ENCODE assay signal across 16 cellular contexts in genomic region chr12:89918172-89918880, GRCh38.
DNase-seq lines count a peak whose midpoint lies in the region; ATAC-seq, FAIRE-seq and TF ChIP-seq lines count a peak whose summit lies in the region.
"Had no signal": no experiment of that assay in that cellular context is flagged by ENCODE, and none has a peak within 500 bp of the region (broad histone marks: within the 10 kb centered on the region; RNA-seq: fewer than 3 reads in every experiment).

No MANE protein-coding gene starts in this region.

- H3K27ac ChIP-seq in H1 (ENCODE audit: low read depth, low read length) (no peak overlapping the region), esophagus muscularis mucosa (replicated peaks in 1 of 4) (no peak overlapping the region)
- H3K27ac ChIP-seq: spleen had no signal

- peaks cover 34% of the 10 kb centered on the region for H3K4me1 Mint-ChIP-seq in stimulated activated memory B cell treated with anti-CD40 and anti-IgM and Interleukin-4, amounts not matched to agents 10 μg/mL and 1 μg/mL and 100 μg/mL, for 72 hours

- WGBS in H1 (ENCODE audit: extremely low coverage in 1 of 2, insufficient coverage in 1 of 2, insufficient read length in 1 of 2, insufficient replicate concordance in 2 of 2, low coverage in 1 of 2, low lambda C conversion rate in 2 of 2, missing lambda C conversion rate in 1 of 2), 2 experiments, result 87% methylated on average over 5 of the region's 5 CpGs; no CpG with 5 or more reads in 1 of the 2 experiments
- 89% methylated on average over 5 of the region's 5 CpGs for WGBS in esophagus muscularis mucosa

- no peak overlapping the region for H4K91ac ChIP-seq in H1 (replicated peaks; ENCODE audit: insufficient read length, low read length)

- H3K18ac ChIP-seq in H1 (ENCODE audit: extremely low read depth, low read length), result no peak overlapping the region

- H3K27me3 Mint-ChIP-seq in stimulated activated memory B cell treated with anti-CD40 and anti-IgM and Interleukin-4, amounts not matched to agents 10 μg/mL and 1 μg/mL and 100 μg/mL, for 72 hours, result no peaks in the 10 kb centered on the region
- H3K27me3 Mint-ChIP-seq: activated naive CD8-positive, alpha-beta T cell treated with anti-CD3 and anti-CD28 coated beads for 36 hours had no signal

- no peak overlapping the region for H3K23ac ChIP-seq in H1 (ENCODE audit: insufficient read length)

- no peak overlapping the region for H2BK15ac ChIP-seq in H1 (ENCODE audit: low read length)

- no peak for TF ChIP-seq POLR2A in H1 (IDR thresholded peaks at IDR 0.05; ENCODE audit: control extremely low read depth in 1 of 2, low read depth in 2 of 2, low read length in 2 of 2)
- no peak for TF ChIP-seq POLR2A in esophagus muscularis mucosa (IDR thresholded peaks at IDR 0.05; ENCODE audit: low read depth)

- H2BK12ac ChIP-seq in H1 (ENCODE audit: low read depth, low read length), result no peak overlapping the region

- FAIRE-seq in H1 (lab: Jason Lieb, UNC), result peak; percentile 42
- FAIRE-seq: RCC 7860 had no signal

- H2BK5ac ChIP-seq in H1 (ENCODE audit: low read depth, low read length), result no peak overlapping the region

- no peak overlapping the region for H3K56ac ChIP-seq in H1 (replicated peaks; ENCODE audit: insufficient read length, low read depth, low read length)

- H3K27me3 ChIP-seq in H1 (replicated peaks in 1 of 4; ENCODE audit: control insufficient read depth in 3 of 4, extremely low read depth in 1 of 4, insufficient read depth in 3 of 4, low read length in 3 of 4) (no peaks in the 10 kb centered on the region), esophagus muscularis mucosa (no peaks in the 10 kb centered on the region)
- H3K27me3 ChIP-seq: spleen had no signal

- H2AFZ ChIP-seq in H1 (ENCODE audit: low read length), result no peak overlapping the region

- H3K4me3 ChIP-seq in H1 (ENCODE audit: extremely low read depth in 1 of 4, insufficient read depth in 2 of 4, low read depth in 3 of 4, low read length in 4 of 4) (no peak overlapping the region), esophagus muscularis mucosa (no peak overlapping the region)
- H3K4me3 ChIP-seq: spleen had no signal

- no peak for ATAC-seq in stimulated activated memory B cell treated with anti-CD40 and anti-IgM and Interleukin-4, amounts not matched to agents 10 μg/mL and 1 μg/mL and 100 μg/mL, for 72 hours

- no peak overlapping the region for H3K4ac ChIP-seq in H1 (replicated peaks; ENCODE audit: insufficient read length, low read depth, low read length)

- no peak overlapping the region for H2BK120ac ChIP-seq in H1 (replicated peaks; ENCODE audit: low read depth, low read length)

- H3K36me3 Mint-ChIP-seq in stimulated activated memory B cell treated with anti-CD40 and anti-IgM and Interleukin-4, amounts not matched to agents 10 μg/mL and 1 μg/mL and 100 μg/mL, for 72 hours, result peaks cover 23% of the 10 kb centered on the region
- H3K36me3 Mint-ChIP-seq: activated naive CD8-positive, alpha-beta T cell treated with anti-CD3 and anti-CD28 coated beads for 36 hours had no signal

- no peak overlapping the region for H3K9ac ChIP-seq in H1 (replicated peaks in 1 of 4; ENCODE audit: extremely low read depth in 1 of 4, low read depth in 3 of 4, low read length in 3 of 4)

- H3K23me2 ChIP-seq in H1 (ENCODE audit: low read depth, low read length), result no peaks in the 10 kb centered on the region

- H3K14ac ChIP-seq in H1 (ENCODE audit: insufficient read length), result no peak overlapping the region

- H4K20me1 ChIP-seq in H1 (replicated peaks in 1 of 2; ENCODE audit: control insufficient read depth in 1 of 2, insufficient read depth in 2 of 2, low read length in 2 of 2), result no peaks in the 10 kb centered on the region

- H3K9me3 Mint-ChIP-seq in stimulated activated memory B cell treated with anti-CD40 and anti-IgM and Interleukin-4, amounts not matched to agents 10 μg/mL and 1 μg/mL and 100 μg/mL, for 72 hours, result peaks cover 5% of the 10 kb centered on the region
- H3K9me3 Mint-ChIP-seq: HFFc6 had no signal

- H3K36me3 ChIP-seq in H1 (ENCODE audit: control insufficient read depth in 2 of 4, insufficient read depth in 4 of 4, low read length in 3 of 4) (no peaks in the 10 kb centered on the region), esophagus muscularis mucosa (no peaks in the 10 kb centered on the region)
- H3K36me3 ChIP-seq: spleen had no signal

- TF ChIP-seq RAD21 in H1 (IDR thresholded peaks at IDR 0.05 in 1 of 2, conservative IDR thresholded peaks at IDR 0.05 in 1 of 2; ENCODE audit: low read depth in 2 of 2, low read length in 2 of 2), result no peak

- CTCF ChIA-PET in H1 (lab: Charles Lee; ENCODE audit: partially characterized antibody), result interaction anchor here (0.9 kb wide), 1 partner anchor 22 kb away, joined by 3 read pairs; no protein-coding TSS in a partner anchor

- no peak overlapping the region for H4K5ac ChIP-seq in H1 (ENCODE audit: insufficient read length, low read depth, low read length)

- H3K9me3 ChIP-seq in H1 (ENCODE audit: insufficient read depth in 2 of 2, low read depth in 1 of 2, low read length in 1 of 2), result no peaks in the 10 kb centered on the region
- no peaks in the 10 kb centered on the region for H3K9me3 ChIP-seq in esophagus muscularis mucosa
- H3K9me3 ChIP-seq: spleen had no signal

- no peaks in the 10 kb centered on the region for H3K79me1 ChIP-seq in H1 (ENCODE audit: low read depth, low read length)

- H4K8ac ChIP-seq in H1 (ENCODE audit: extremely low read depth, insufficient read depth, low read length), result no peak overlapping the region

- H3K27ac Mint-ChIP-seq in stimulated activated memory B cell treated with anti-CD40 and anti-IgM and Interleukin-4, amounts not matched to agents 10 μg/mL and 1 μg/mL and 100 μg/mL, for 72 hours, result peak overlapping the region; percentile 58
- H3K27ac Mint-ChIP-seq: activated naive CD8-positive, alpha-beta T cell treated with anti-CD3 and anti-CD28 coated beads for 36 hours; HFFc6 had no signal

- TF ChIP-seq CTCF in H1 (IDR thresholded peaks at IDR 0.05; ENCODE audit: control extremely low read depth in 1 of 3, insufficient read depth in 1 of 3, low read depth in 1 of 3, low read length in 3 of 3), result no peak
- no peak for TF ChIP-seq CTCF in esophagus muscularis mucosa (IDR thresholded peaks at IDR 0.05)

- H3K4me2 ChIP-seq in H1 (ENCODE audit: insufficient read depth in 1 of 2, low read depth in 2 of 2, low read length in 2 of 2), result no peak overlapping the region

- no peak overlapping the region for H2AK5ac ChIP-seq in H1 (ENCODE audit: low read depth, low read length)

- H3K4me3 Mint-ChIP-seq in stimulated activated memory B cell treated with anti-CD40 and anti-IgM and Interleukin-4, amounts not matched to agents 10 μg/mL and 1 μg/mL and 100 μg/mL, for 72 hours, result no peak overlapping the region
- H3K4me3 Mint-ChIP-seq: activated naive CD8-positive, alpha-beta T cell treated with anti-CD3 and anti-CD28 coated beads for 36 hours; HFFc6; immature natural killer cell had no signal

- no peak for TF ChIP-seq EP300 in H1 (IDR thresholded peaks at IDR 0.05; ENCODE audit: borderline replicate concordance in 1 of 2, low read depth in 2 of 2, low read length in 2 of 2)
- TF ChIP-seq EP300 in esophagus muscularis mucosa (IDR thresholded peaks at IDR 0.05), result no peak

- DNase-seq in NOMO-1 treated with DMSO at 0.1 percent for 48 hours (lab: John Stamatoyannopoulos, UW; ENCODE audit: unreplicated experiment) (peak; percentile 29), NOMO-1 treated with dmso at 0.1 percent for 144 hours (lab: John Stamatoyannopoulos, UW; ENCODE audit: unreplicated experiment) (no peak), NCI-H510A treated with DMSO at 0.1 percent for 48 hours (lab: John Stamatoyannopoulos, UW) (peak; percentile 91), H1 (ENCODE audit: low read depth in 1 of 2, low spot score in 2 of 2) (no peak), esophagus muscularis mucosa (ENCODE audit: extremely low spot score) (no peak), head of caudate nucleus (no peak), NCI-H2171 treated with DMSO at 0.1 percent for 48 hours (lab: John Stamatoyannopoulos, UW) (no peak)
- DNase-seq: activated naive CD8-positive, alpha-beta T cell treated with anti-CD3 and anti-CD28 coated beads for 36 hours; activated T-cell treated with anti-CD3 and anti-CD28 coated beads for 4 hours; DMS 273 treated with DMSO at 0.1 percent for 48 hours; HFFc6; immature natural killer cell; posterior cingulate gyrus; spleen had no signal

- POLR2A ChIA-PET in H1 (lab: Charles Lee; ENCODE audit: partially characterized antibody), result no interaction called here

- peaks cover 0 to 9% (median 3%) of the 10 kb centered on the region in 4 experiments; a peak in 3 of 7 replicates for H3K4me1 ChIP-seq in H1 (replicated peaks in 1 of 4; ENCODE audit: control insufficient read depth in 3 of 4, insufficient read depth in 4 of 4, low read length in 3 of 4)
- H3K4me1 ChIP-seq in esophagus muscularis mucosa, result no peaks in the 10 kb centered on the region

- H3K79me2 ChIP-seq in H1 (ENCODE audit: control insufficient read depth in 1 of 2, insufficient read depth in 2 of 2, low read length in 2 of 2), result no peaks in the 10 kb centered on the region

- no peak overlapping the region for H2BK20ac ChIP-seq in H1 (ENCODE audit: low read length)

- intact Hi-C loops in esophagus muscularis mucosa (cut with DNase I), result no loop called here
- intact Hi-C loops in head of caudate nucleus (cut with DNase I), result no loop called here

TF ChIP-seq in H1, 55 proteins besides CTCF, POLR2A, EP300 and RAD21:
- no peak for TF ChIP-seq SIN3A (conservative IDR thresholded peaks at IDR 0.05 in 1 of 2, IDR thresholded peaks at IDR 0.05 in 1 of 2; ENCODE audit: low read depth in 1 of 2, low read length in 2 of 2)
- TF ChIP-seq TAF1 (IDR thresholded peaks at IDR 0.05; ENCODE audit: low read depth, low read length), result no peak
- TF ChIP-seq JUND (IDR thresholded peaks at IDR 0.05; ENCODE audit: low read length), result no peak
- no peak for TF ChIP-seq BCL11A (IDR thresholded peaks at IDR 0.05; ENCODE audit: low read depth in 2 of 2, low read length in 2 of 2)
- no peak for TF ChIP-seq SIX5 (IDR thresholded peaks at IDR 0.05; ENCODE audit: low read depth, low read length)
- TF ChIP-seq HDAC2 (IDR thresholded peaks at IDR 0.05; ENCODE audit: borderline replicate concordance in 1 of 2, low read depth in 2 of 2, low read length in 2 of 2), result no peak
- TF ChIP-seq RNF2 (IDR thresholded peaks at IDR 0.05; ENCODE audit: borderline replicate concordance, low read depth, low read length, missing control alignments, poor library complexity, severe bottlenecking), result no peak

Comparison
In these comparisons a context has a peak if more than half of its experiments do, and no peak if none do; other contexts are left out.
1. DNase-seq: peak in NOMO-1 treated with DMSO at 0.1 percent for 48 hours (single experiment) and NCI-H510A treated with DMSO at 0.1 percent for 48 hours (single experiment); none in NOMO-1 treated with dmso at 0.1 percent for 144 hours (single experiment), H1 (0 of 2), esophagus muscularis mucosa (single experiment), head of caudate nucleus (0 of 42) and NCI-H2171 treated with DMSO at 0.1 percent for 48 hours (single experiment).